In the genomic region with DNA sequence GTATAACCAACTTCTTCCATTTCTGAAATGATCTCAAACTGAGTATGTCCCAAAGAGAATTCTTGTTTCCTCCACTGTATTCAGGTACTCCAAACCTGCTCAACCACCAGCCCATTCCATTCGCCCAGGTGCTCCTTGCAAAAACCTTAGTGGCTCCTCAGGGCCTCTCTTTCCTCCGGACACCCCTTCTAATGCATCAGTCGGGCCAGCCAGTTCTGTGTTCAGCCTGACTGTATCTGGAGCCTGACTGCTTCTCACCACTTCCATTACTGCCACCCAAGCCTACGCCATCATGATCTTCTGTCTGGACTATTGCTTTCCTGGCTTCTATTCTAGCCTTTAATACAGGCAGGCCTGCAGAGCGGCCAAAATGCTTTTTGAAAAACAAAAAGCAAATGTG, we compare ENCODE assay signal across 10 cellular contexts. TPM values are rescaled to one million over a fixed set of nuclear protein-coding genes. Genes with fewer than 3 reads are reported as not detected.
DNase-seq lines count a peak whose midpoint lies in the region; ATAC-seq, FAIRE-seq and TF ChIP-seq lines count a peak whose summit lies in the region.
"Had no signal": no experiment of that assay in that cellular context is flagged by ENCODE, and none has a peak within 500 bp of the region (broad histone marks: within the 10 kb centered on the region; RNA-seq: fewer than 3 reads in every experiment).

No MANE protein-coding gene starts in this region.

- no peaks in the 10 kb centered on the region for H3K27me3 Mint-ChIP-seq in CD4-positive, alpha-beta memory T cell
- no peaks in the 10 kb centered on the region for H3K27me3 Mint-ChIP-seq in osteocyte (ENCODE audit: unreplicated experiment)

- peak overlapping the region; percentile 19; the same call in 1 of the 2 replicates for H3K4ac ChIP-seq in IMR-90 (ENCODE audit: low read depth, low read length)

- BruUV-seq in IMR-90 (replicated peaks; lab: Mats Ljungman, UMichigan) (TSS peak; percentile 14), GM12878 (replicated peaks; lab: Mats Ljungman, UMichigan) (TSS peak; percentile 58)

- peaks cover 14% of the 10 kb centered on the region; the same call in 1 of the 2 replicates for H3K9me1 ChIP-seq in IMR-90 (ENCODE audit: insufficient read depth, low read length)

- peak overlapping the region; percentile 6; the same call in 1 of the 2 replicates for H2BK20ac ChIP-seq in IMR-90 (ENCODE audit: low read depth, low read length)

- peak overlapping the region; percentile 86 to 95 (median 91) for H3K4me3 Mint-ChIP-seq in CD4-positive, alpha-beta memory T cell
- H3K4me3 Mint-ChIP-seq in osteocyte (ENCODE audit: unreplicated experiment) = peak overlapping the region; percentile 5

- FAIRE-seq in GM12878 (lab: Jason Lieb, UNC) = no peak

- H4K5ac ChIP-seq in IMR-90 (ENCODE audit: low read depth, low read length) = no peak overlapping the region

- in situ Hi-C loops in IMR-90 (cut with MboI; ENCODE audit: low sequenced_read_pairs) = no loop called here
- in situ Hi-C loops in GM12878 (cut with MboI) = no loop called here

- no peaks in the 10 kb centered on the region for H3K9me3 Mint-ChIP-seq in CD4-positive, alpha-beta memory T cell
- no peaks in the 10 kb centered on the region for H3K9me3 Mint-ChIP-seq in osteocyte (ENCODE audit: unreplicated experiment)

- peak in 1 of 5 donors; percentile 10 for DNase-seq in CD4-positive, alpha-beta memory T cell
- DNase-seq in IMR-90 (no peak), GM12878 (ENCODE audit: low read depth, low spot score) (no peak), osteocyte (ENCODE audit: extremely low spot score, unreplicated experiment) (no peak), MM.1S (no peak), HPDE6-E6E7 (ENCODE audit: extremely low spot score) (no peak), NAMALWA (ENCODE audit: low spot score) (no peak)
- DNase-seq: left ventricle myocardium superior, NCI-H1930 had no signal

- no peak overlapping the region for H2AK9ac ChIP-seq in IMR-90 (replicated peaks; ENCODE audit: low read depth, low read length, poor library complexity)

- peaks cover 54% of the 10 kb centered on the region for H3K4me1 ChIP-seq in CD4-positive, alpha-beta memory T cell (ENCODE audit: insufficient read depth, low read length)
- H3K4me1 ChIP-seq in IMR-90 (ENCODE audit: control insufficient read depth, insufficient read depth, low read length) (peaks cover 12% of the 10 kb centered on the region), GM12878 (ENCODE audit: control insufficient read depth, insufficient read depth, low read length) (peaks cover 6% of the 10 kb centered on the region), MM.1S (ENCODE audit: low read length) (no peaks in the 10 kb centered on the region)

- H2BK15ac ChIP-seq in IMR-90 (ENCODE audit: low read depth, low read length) = peak overlapping the region; percentile 36; the same call in 1 of the 3 replicates

- H2AK5ac ChIP-seq in IMR-90 (ENCODE audit: low read depth, low read length) = peak overlapping the region; percentile 59

- H3K4me2 ChIP-seq in IMR-90 (ENCODE audit: low read depth, low read length) (no peak overlapping the region), GM12878 (ENCODE audit: control insufficient read depth, insufficient read depth) (peak overlapping the region; percentile 91), MM.1S (ENCODE audit: low read depth, low read length) (no peak overlapping the region)

- H2BK120ac ChIP-seq in IMR-90 (ENCODE audit: low read depth, low read length) = no peak overlapping the region; the same call in 1 of the 2 replicates

- peak overlapping the region; percentile 94 for H3K27ac ChIP-seq in CD4-positive, alpha-beta memory T cell (ENCODE audit: low read depth, low read length)
- no peak overlapping the region for H3K27ac ChIP-seq in IMR-90 (ENCODE audit: insufficient read depth, low read length)
- H3K27ac ChIP-seq in GM12878 (ENCODE audit: control insufficient read depth, insufficient read depth) = no peak overlapping the region
- H3K27ac ChIP-seq in MM.1S (ENCODE audit: low read length) = no peak overlapping the region

- no peaks in the 10 kb centered on the region for H4K20me1 ChIP-seq in IMR-90 (ENCODE audit: insufficient read depth, low read length)
- no peaks in the 10 kb centered on the region for H4K20me1 ChIP-seq in GM12878 (ENCODE audit: control insufficient read depth, insufficient read depth)
- H4K20me1 ChIP-seq in MM.1S (ENCODE audit: insufficient read depth, low read length) = no peaks in the 10 kb centered on the region

- no peaks in the 10 kb centered on the region for H3K27me3 ChIP-seq in CD4-positive, alpha-beta memory T cell (ENCODE audit: insufficient read depth, low read length)
- H3K27me3 ChIP-seq in IMR-90 (ENCODE audit: control insufficient read depth, insufficient read depth, low read length) (no peaks in the 10 kb centered on the region), GM12878 (replicated peaks in 1 of 2; ENCODE audit: control insufficient read depth in 2 of 2, insufficient read depth in 2 of 2, low read length in 1 of 2) (no peaks in the 10 kb centered on the region), MM.1S (replicated peaks; ENCODE audit: insufficient read depth, low read length) (no peaks in the 10 kb centered on the region)

- CTCF ChIA-PET in CD4-positive, alpha-beta memory T cell (lab: Charles Lee; ENCODE audit: partially characterized antibody) = interaction anchor here (0.8 to 2.0 kb wide), 2 partner anchors 9 to 16 kb away, joined by 3 to 7 read pairs; no protein-coding TSS in a partner anchor
- CTCF ChIA-PET in IMR-90 (lab: Yijun Ruan, JAX) (no interaction called here), GM12878 (lab: Yijun Ruan, JAX) (interaction anchor here (0.9 kb wide), 1 partner anchor 64 kb away, joined by 3 read pairs; no protein-coding TSS in a partner anchor)

- peak overlapping the region; percentile 96 to 99 (median 99) for H3K27ac Mint-ChIP-seq in CD4-positive, alpha-beta memory T cell
- peak overlapping the region; percentile 93 for H3K27ac Mint-ChIP-seq in osteocyte (ENCODE audit: unreplicated experiment)

- peaks cover 13 to 37% of the 10 kb centered on the region in 2 donors for H3K36me3 Mint-ChIP-seq in CD4-positive, alpha-beta memory T cell
- no peaks in the 10 kb centered on the region for H3K36me3 Mint-ChIP-seq in osteocyte (ENCODE audit: unreplicated experiment)

- H4K91ac ChIP-seq in IMR-90 (ENCODE audit: insufficient read depth, low read depth, low read length) = no peak overlapping the region; the same call in none of the 2 replicates

- POLR2A ChIA-PET in CD4-positive, alpha-beta memory T cell (lab: Charles Lee; ENCODE audit: partially characterized antibody) = interaction anchor here (1.4 to 3.2 kb wide), 5 partner anchors 38 to 249 kb away, joined by 4 to 138 read pairs (median 6); a partner anchor contains a TSS
- POLR2A ChIA-PET in IMR-90 (lab: Charles Lee; ENCODE audit: unreplicated experiment) (interaction anchor here (0.5 kb wide), 1 partner anchor 53 kb away, joined by 3 read pairs; a partner anchor contains a TSS), GM12878 (lab: Charles Lee) (interaction anchor here (0.9 kb wide), 1 partner anchor 109 kb away, joined by 3 read pairs; no protein-coding TSS in a partner anchor)

- no peak for TF ChIP-seq POLR2A in IMR-90 (IDR thresholded peaks at IDR 0.05; ENCODE audit: low read depth, low read length)
- TF ChIP-seq POLR2A in GM12878 (IDR thresholded peaks at IDR 0.05; ENCODE audit: low read depth, low read length) = no peak

- no peak overlapping the region for H3K4me3 ChIP-seq in CD4-positive, alpha-beta memory T cell (ENCODE audit: low read length in 2 of 2)
- H3K4me3 ChIP-seq in IMR-90 (ENCODE audit: insufficient read depth, low read depth, low read length) (no peak overlapping the region), GM12878 (peak overlapping the region; percentile 78; the same call in 1 of the 2 replicates), MM.1S (ENCODE audit: low read length) (no peak overlapping the region)

- H3K36me3 ChIP-seq in CD4-positive, alpha-beta memory T cell (ENCODE audit: insufficient read depth, low read length) = peaks cover 7% of the 10 kb centered on the region
- H3K36me3 ChIP-seq in IMR-90 (ENCODE audit: control insufficient read depth, insufficient read depth, low read length) (no peaks in the 10 kb centered on the region; the same call in 1 of the 2 replicates), GM12878 (ENCODE audit: control insufficient read depth in 2 of 2, insufficient read depth in 2 of 2, low read length in 1 of 2) (0 out of 4 replicates have a peak, but pooled peaks cover 0 to 7% of the 10 kb centered on the region in 2 experiments), MM.1S (replicated peaks; ENCODE audit: insufficient read depth, low read length) (no peaks in the 10 kb centered on the region)

- H4K8ac ChIP-seq in IMR-90 (ENCODE audit: low read depth in 2 of 2, low read length in 2 of 2) = no peak overlapping the region

- H3K9me3 ChIP-seq in CD4-positive, alpha-beta memory T cell (ENCODE audit: control insufficient read depth in 1 of 2, low read length in 2 of 2) = no peaks in the 10 kb centered on the region
- H3K9me3 ChIP-seq in IMR-90 (ENCODE audit: control insufficient read depth, insufficient read depth, low read length) = no peaks in the 10 kb centered on the region
- H3K9me3 ChIP-seq in GM12878 (replicated peaks; ENCODE audit: control insufficient read depth, insufficient read depth, low read length) = no peaks in the 10 kb centered on the region
- no peaks in the 10 kb centered on the region for H3K9me3 ChIP-seq in MM.1S (replicated peaks; ENCODE audit: insufficient read depth, low read length)

- no peak overlapping the region for H2BK5ac ChIP-seq in IMR-90 (ENCODE audit: low read depth, low read length, poor library complexity, severe bottlenecking)

- ATAC-seq in IMR-90 (ENCODE audit: low read depth) = no peak
- ATAC-seq in GM12878 = no peak
- no peak for ATAC-seq in HG03139 (IDR thresholded peaks at IDR 0.05; ENCODE audit: unreplicated experiment)

- H3F3A ChIP-seq in MM.1S (ENCODE audit: insufficient read depth, low read length) = peaks cover 7% of the 10 kb centered on the region

- H3K79me2 ChIP-seq in GM12878 (ENCODE audit: control insufficient read depth, insufficient read depth, low read length) (peaks cover 10% of the 10 kb centered on the region), MM.1S (ENCODE audit: low read length) (no peaks in the 10 kb centered on the region)

- no peak overlapping the region for H3K14ac ChIP-seq in IMR-90 (replicated peaks; ENCODE audit: low read depth, low read length)

- RAD21 ChIA-PET in GM12878 (lab: Charles Lee; ENCODE audit: unreplicated experiment) = no interaction called here

- TF ChIP-seq RAD21 in IMR-90 (IDR thresholded peaks at IDR 0.05; ENCODE audit: low read length) = no peak
- TF ChIP-seq RAD21 in GM12878 (IDR thresholded peaks at IDR 0.05; ENCODE audit: insufficient read depth, low read depth, low read length) = no peak

- 89% methylated on average over 3 of the region's 5 CpGs; no CpG with 5 or more reads in 1 of the 2 experiments for WGBS in IMR-90 (ENCODE audit: extremely low coverage in 2 of 2, insufficient read length in 1 of 2), 2 experiments
- 100% methylated on average over 5 of the region's 5 CpGs for WGBS in GM12878 (ENCODE audit: insufficient coverage, insufficient replicate concordance, low lambda C conversion rate, missing lambda C conversion rate)

- H3K23ac ChIP-seq in IMR-90 (ENCODE audit: low read depth, low read length) = 0 out of 2 replicates have a peak overlapping the region, but pooled peaks have one; percentile 13

- SMC1A ChIA-PET in GM12878 (lab: Charles Lee; ENCODE audit: uncharacterized antibody, unreplicated experiment) = no interaction called here

- peaks cover 0 to 27% of the 10 kb centered on the region in 2 experiments; a peak in 3 of 4 replicates for H3K79me1 ChIP-seq in IMR-90 (ENCODE audit: low read depth in 1 of 2, low read length in 2 of 2)

- H3K56ac ChIP-seq in IMR-90 (ENCODE audit: extremely low read depth, insufficient read depth, low read length) = no peak overlapping the region

- TF ChIP-seq EP300 in GM12878 (IDR thresholded peaks at IDR 0.05; ENCODE audit: borderline replicate concordance in 1 of 2, control insufficient read depth in 1 of 2, low read depth in 2 of 2, low read length in 2 of 2) = no peak

- no peaks in the 10 kb centered on the region for H3K9me2 ChIP-seq in MM.1S (replicated peaks; ENCODE audit: insufficient read depth, low read length)

- H2AFZ ChIP-seq in IMR-90 (replicated peaks; ENCODE audit: low read length, poor library complexity) (no peak overlapping the region), GM12878 (ENCODE audit: control insufficient read depth, low read depth, low read length) (no peak overlapping the region), MM.1S (ENCODE audit: low read length) (no peak overlapping the region)

- peaks cover 41 to 64% (median 49%) of the 10 kb centered on the region in 4 donors for H3K4me1 Mint-ChIP-seq in CD4-positive, alpha-beta memory T cell
- peaks cover 44% of the 10 kb centered on the region for H3K4me1 Mint-ChIP-seq in osteocyte (ENCODE audit: unreplicated experiment)

- no peak overlapping the region for H3K18ac ChIP-seq in IMR-90 (ENCODE audit: low read depth, low read length)

- no peak for TF ChIP-seq CTCF in IMR-90 (conservative IDR thresholded peaks at IDR 0.05; ENCODE audit: low read depth, low read length)
- TF ChIP-seq CTCF in GM12878 (IDR thresholded peaks at IDR 0.05 in 2 of 3, conservative IDR thresholded peaks at IDR 0.05 in 1 of 3; ENCODE audit: control insufficient read depth in 2 of 3, extremely low read depth in 1 of 3, insufficient read depth in 1 of 3, low read depth in 3 of 3, low read length in 3 of 3) = no peak
- TF ChIP-seq CTCF in osteocyte (IDR thresholded peaks at IDR 0.05) = no peak
- TF ChIP-seq CTCF in MM.1S (IDR thresholded peaks at IDR 0.05; ENCODE audit: low read length) = no peak

- H3K9ac ChIP-seq in IMR-90 (ENCODE audit: low read depth, low read length) (no peak overlapping the region), GM12878 (ENCODE audit: control insufficient read depth, insufficient read depth, low read length) (no peak overlapping the region), MM.1S (ENCODE audit: low read length) (no peak overlapping the region)

- intact Hi-C loops in CD4-positive, alpha-beta memory T cell (cut with micrococcal nuclease) = loop anchor here (2.0 to 5.0 kb wide), 5 partner anchors 45 to 1955 kb away; a partner anchor contains a TSS
- intact Hi-C loops in IMR-90 (cut with micrococcal nuclease) = no loop called here
- intact Hi-C loops in GM12878 (cut with micrococcal nuclease; ENCODE audit: unreplicated experiment) = loop anchor here (2.0 to 10.0 kb wide), 2 partner anchors 110 to 192 kb away; no protein-coding TSS in a partner anchor

- dilution Hi-C loops in IMR-90 (cut with HindIII; ENCODE audit: low sequenced_read_pairs, unreplicated experiment) = no loop called here

RNA-seq across cellular contexts. Expression of a gene that starts 1.5 kb away (rescaled TPM):
- total RNA-seq in CD4-positive, alpha-beta memory T cell = 100 to 1,000 TPM; 138 to 139 TPM
- 10 to 100 TPM; 90.4 to 97.3 TPM for polyA plus RNA-seq in CD4-positive, alpha-beta memory T cell
- total RNA-seq in IMR-90 (2012; rRNA removed) (3.9 and 6.7 TPM in 2 replicates), GM12878 (2014; rRNA removed) (17.8 and 24.5 TPM in 2 replicates), GM12878 (2014; rRNA removed; fragmentation: Illumina TruSeq; extraction: Trizol) (35.0 and 36.3 TPM in 2 replicates), GM12878 (2021) (33.9 and 35.6 TPM in 2 replicates), osteocyte (30.6 and 32.1 TPM in 2 replicates)
- polyA plus RNA-seq in IMR-90 (2012; rRNA removed) (12.2 and 15.4 TPM in 2 replicates), GM12878 (2011; rRNA removed) (77.3 and 89.2 TPM in 2 replicates), GM12878 (2014; fragmentation: Illumina TruSeq; extraction: Trizol) (50.1 and 64.6 TPM in 2 replicates), GM12878 (2014; fragmentation: Nextera tagmentation; extraction: Ambion mirVana) (10 to 100 TPM; 16.9 to 23.0 TPM), GM12878 (2014; rRNA removed) (39.7 and 40.9 TPM in 2 replicates), GM12878 (2016; fragmentation: Nextera tagmentation; extraction: Ambion mirVana) (10 to 100 TPM; 24.2 to 31.6 TPM)
- polyA plus RNA-seq in IMR-90 (2012; cell fraction: cytosol; rRNA removed) = 4.0 TPM in 2 replicates
- polyA plus RNA-seq in IMR-90 (2012; cell fraction: nucleus; rRNA removed; ENCODE audit: low replicate concordance) = 9.2 and 65.7 TPM in 2 replicates
- 69.4 and 73.9 TPM in 2 replicates for total RNA-seq in GM12878 (2013; cell fraction: nucleolus; rRNA removed)
- 61.1 TPM for polyA plus RNA-seq in GM12878 (2011; ENCODE audit: low read depth)
- 30.5 and 35.1 TPM in 2 replicates for polyA plus RNA-seq in GM12878 (2011; cell fraction: cytosol; rRNA removed)
- polyA plus RNA-seq in GM12878 (2011; cell fraction: nucleus; rRNA removed) = 74.2 and 92.7 TPM in 2 replicates
- 49.4 and 62.6 TPM in 2 replicates for polyA plus RNA-seq in GM12878 (2012)
- 25.4 and 33.2 TPM in 2 replicates for polyA minus RNA-seq in GM12878 (2011; rRNA and poly(A)+ RNA removed)
- 12.0 and 12.8 TPM in 2 replicates for polyA minus RNA-seq in GM12878 (2011; cell fraction: cytosol; rRNA and poly(A)+ RNA removed)
- polyA minus RNA-seq in GM12878 (2011; cell fraction: nucleus; rRNA and poly(A)+ RNA removed) = 18.4 and 27.5 TPM in 2 replicates

RNA-seq across cellular contexts. Expression of a gene that starts 53.2 kb away (rescaled TPM):
- 10 to 100 TPM; 27.6 to 28.2 TPM for total RNA-seq in CD4-positive, alpha-beta memory T cell
- 10 to 100 TPM; 11.0 to 15.5 TPM for polyA plus RNA-seq in CD4-positive, alpha-beta memory T cell
- 5.7 and 8.6 TPM in 2 replicates for total RNA-seq in IMR-90 (2012; rRNA removed)
- polyA plus RNA-seq in IMR-90 (2012; rRNA removed) = 2.9 and 4.3 TPM in 2 replicates
- 0.33 and 0.35 TPM in 2 replicates for polyA plus RNA-seq in IMR-90 (2012; cell fraction: cytosol; rRNA removed)
- polyA plus RNA-seq in IMR-90 (2012; cell fraction: nucleus; rRNA removed; ENCODE audit: low replicate concordance) = 1.1 and 6.2 TPM in 2 replicates
- 37.4 and 39.0 TPM in 2 replicates for total RNA-seq in GM12878 (2013; cell fraction: nucleolus; rRNA removed)
- total RNA-seq in GM12878 (2014; rRNA removed) = 5.7 and 6.6 TPM in 2 replicates
- total RNA-seq in GM12878 (2014; rRNA removed; fragmentation: Illumina TruSeq; extraction: Trizol) = 8.3 and 9.5 TPM in 2 replicates
- 5.7 and 6.6 TPM in 2 replicates for total RNA-seq in GM12878 (2021)
- polyA plus RNA-seq in GM12878 (2011; ENCODE audit: low read depth) = 2.7 TPM
- 8.9 and 16.8 TPM in 2 replicates for polyA plus RNA-seq in GM12878 (2011; rRNA removed)
- polyA plus RNA-seq in GM12878 (2011; cell fraction: cytosol; rRNA removed) = 2.6 and 3.3 TPM in 2 replicates
- 7.7 and 8.5 TPM in 2 replicates for polyA plus RNA-seq in GM12878 (2011; cell fraction: nucleus; rRNA removed)
- 5.1 and 7.3 TPM in 2 replicates for polyA plus RNA-seq in GM12878 (2012)
- polyA plus RNA-seq in GM12878 (2014; fragmentation: Illumina TruSeq; extraction: Trizol) = 8.2 and 8.7 TPM in 2 replicates
- 1 to 10 TPM; 1.2 to 1.4 TPM for polyA plus RNA-seq in GM12878 (2014; fragmentation: Nextera tagmentation; extraction: Ambion mirVana)
- 3.1 and 4.5 TPM in 2 replicates for polyA plus RNA-seq in GM12878 (2014; rRNA removed)
- polyA plus RNA-seq in GM12878 (2016; fragmentation: Nextera tagmentation; extraction: Ambion mirVana) = 10 to 100 TPM in 1 of 2 experiments, 1 to 10 TPM in 1; 8.4 to 10.0 TPM
- 5.4 and 7.6 TPM in 2 replicates for polyA minus RNA-seq in GM12878 (2011; rRNA and poly(A)+ RNA removed)
- 2.5 and 4.4 TPM in 2 replicates for polyA minus RNA-seq in GM12878 (2011; cell fraction: cytosol; rRNA and poly(A)+ RNA removed)
- polyA minus RNA-seq in GM12878 (2011; cell fraction: nucleus; rRNA and poly(A)+ RNA removed) = 9.9 and 13.2 TPM in 2 replicates
- total RNA-seq in osteocyte = 8.2 and 9.4 TPM in 2 replicates

RNA-seq across cellular contexts. Expression of a gene that starts 53.4 kb away (rescaled TPM):
- total RNA-seq in CD4-positive, alpha-beta memory T cell = 1 to 10 TPM; 5.7 to 7.7 TPM
- polyA plus RNA-seq in CD4-positive, alpha-beta memory T cell = 1 to 10 TPM; 4.1 to 6.5 TPM
- total RNA-seq in IMR-90 (2012; rRNA removed) (16.7 and 21.9 TPM in 2 replicates), GM12878 (2014; rRNA removed) (1.2 and 1.9 TPM in 2 replicates), GM12878 (2014; rRNA removed; fragmentation: Illumina TruSeq; extraction: Trizol) (1.9 and 2.1 TPM in 2 replicates), GM12878 (2021) (2.2 and 3.0 TPM in 2 replicates), osteocyte (7.4 and 8.3 TPM in 2 replicates)
- polyA plus RNA-seq in IMR-90 (2012; rRNA removed) (6.6 and 8.5 TPM in 2 replicates), GM12878 (2011; rRNA removed) (2.9 and 5.0 TPM in 2 replicates), GM12878 (2014; fragmentation: Illumina TruSeq; extraction: Trizol) (1.9 and 2.0 TPM in 2 replicates), GM12878 (2014; fragmentation: Nextera tagmentation; extraction: Ambion mirVana) (1 to 10 TPM in 1 of 2 experiments, under 1 TPM in 1; 0.88 to 1.6 TPM), GM12878 (2014; rRNA removed) (1.0 and 1.4 TPM in 2 replicates), GM12878 (2016; fragmentation: Nextera tagmentation; extraction: Ambion mirVana) (1 to 10 TPM; 1.6 to 1.8 TPM)
- 2.4 and 3.2 TPM in 2 replicates for polyA plus RNA-seq in IMR-90 (2012; cell fraction: cytosol; rRNA removed)
- polyA plus RNA-seq in IMR-90 (2012; cell fraction: nucleus; rRNA removed; ENCODE audit: low replicate concordance) = 2.4 and 6.0 TPM in 2 replicates
- 3.0 and 3.2 TPM in 2 replicates for total RNA-seq in GM12878 (2013; cell fraction: nucleolus; rRNA removed)
- 2.6 TPM for polyA plus RNA-seq in GM12878 (2011; ENCODE audit: low read depth)
- polyA plus RNA-seq in GM12878 (2011; cell fraction: cytosol; rRNA removed) = 1.4 and 1.9 TPM in 2 replicates
- polyA plus RNA-seq in GM12878 (2011; cell fraction: nucleus; rRNA removed) = 1.0 and 1.5 TPM in 2 replicates
- polyA plus RNA-seq in GM12878 (2012) = 2.8 and 3.0 TPM in 2 replicates
- polyA minus RNA-seq in GM12878 (2011; rRNA and poly(A)+ RNA removed) = 2.8 and 3.0 TPM in 2 replicates
- polyA minus RNA-seq in GM12878 (2011; cell fraction: cytosol; rRNA and poly(A)+ RNA removed) = 1.0 and 1.9 TPM in 2 replicates
- 1.1 and 1.2 TPM in 2 replicates for polyA minus RNA-seq in GM12878 (2011; cell fraction: nucleus; rRNA and poly(A)+ RNA removed)
